In the genomic region with DNA sequence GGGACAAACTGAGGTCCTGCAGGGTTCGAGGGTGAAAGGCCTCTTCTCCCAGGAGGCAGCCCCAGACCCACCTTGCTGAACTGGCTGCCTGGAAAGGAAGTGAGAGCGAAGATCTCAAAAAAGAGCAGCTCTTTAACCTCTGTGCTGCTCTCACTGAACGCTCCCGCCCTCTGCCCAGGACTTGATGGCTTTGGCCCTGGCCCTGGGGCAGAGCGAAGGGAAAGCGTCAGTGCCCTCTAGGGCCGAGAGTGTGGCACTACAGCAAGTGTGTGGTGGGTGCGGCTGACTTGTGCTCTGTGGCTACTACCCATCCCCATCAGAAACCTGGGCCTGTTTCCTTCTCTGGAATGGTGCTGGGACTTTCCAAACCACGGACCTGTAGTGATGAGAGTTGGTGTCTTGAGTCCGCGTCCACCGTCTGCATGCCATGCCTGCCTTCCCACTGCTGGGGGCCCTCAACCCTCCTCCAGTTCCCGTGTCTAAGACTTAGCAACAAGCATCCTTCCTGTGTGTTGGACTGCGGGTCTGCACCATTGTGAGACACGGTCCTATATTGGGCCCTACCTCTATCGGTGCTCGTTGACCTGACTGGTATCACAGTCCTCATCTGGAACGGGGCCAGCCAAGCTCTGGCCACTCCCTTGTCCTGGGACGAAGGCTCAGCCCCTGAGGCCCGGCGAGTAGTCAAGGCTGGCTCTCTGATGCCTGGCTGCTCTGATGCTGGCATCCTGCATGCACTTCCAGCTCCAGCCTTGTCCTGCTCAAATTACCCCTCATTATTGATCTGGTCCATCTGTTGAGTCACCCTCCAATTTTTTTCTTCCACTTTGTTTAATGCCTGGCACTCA, we compare ENCODE assay signal across 9 cellular contexts.
DNase-seq lines count a peak whose midpoint lies in the region; ATAC-seq, FAIRE-seq and TF ChIP-seq lines count a peak whose summit lies in the region.
"Had no signal": no experiment of that assay in that cellular context is flagged by ENCODE, and none has a peak within 500 bp of the region (broad histone marks: within the 10 kb centered on the region; RNA-seq: fewer than 3 reads in every experiment).

No MANE protein-coding gene starts in this region.

- no peak overlapping the region for H3K4me3 ChIP-seq in astrocyte of the cerebellum (ENCODE audit: low read depth, low read length)
- H3K4me3 ChIP-seq: skin epidermis had no signal

- peak; percentile 55 for DNase-seq in D721Med (ENCODE audit: insufficient read length, low spot score)
- peak; percentile 73 for DNase-seq in NOMO-1 treated with dmso at 0.1 percent for 144 hours (lab: John Stamatoyannopoulos, UW; ENCODE audit: unreplicated experiment)
- DNase-seq in astrocyte of the cerebellum (ENCODE audit: low read depth), result no peak
- peak; percentile 82 for DNase-seq in iPS-NIHi11 (ENCODE audit: low spot score)
- peak; percentile 20 to 53 for DNase-seq in stimulated activated CD4-positive, alpha-beta T cell treated with anti-CD3 and anti-CD28 coated beads, Interleukin-2, amount 100 ng/mL, for 24 hours
- no peak for DNase-seq in activated CD4-positive, CD25-positive, alpha-beta regulatory T cell treated with anti-CD3 and anti-CD28 coated beads, Interleukin-2, amount 50 U/mL, for 72 hours

- in situ Hi-C loops in astrocyte of the cerebellum (cut with HindIII; ENCODE audit: low sequenced_read_pairs), result no loop called here

- peak; percentile 91 for ATAC-seq in GM19372 (IDR thresholded peaks at IDR 0.05; ENCODE audit: low read depth, unreplicated experiment)
- ATAC-seq in HG03460 (IDR thresholded peaks at IDR 0.05; ENCODE audit: unreplicated experiment), result peak; percentile 97

- FAIRE-seq in D721Med (lab: Jason Lieb, UNC), result no peak

- TF ChIP-seq CTCF in D721Med (IDR thresholded peaks at IDR 0.05; ENCODE audit: insufficient read depth, missing control alignments) (peak; percentile 92), astrocyte of the cerebellum (IDR thresholded peaks at IDR 0.05; ENCODE audit: low read depth, low read length, missing control alignments) (peak; percentile 49)

Comparison
In these comparisons a context has a peak if more than half of its experiments do, and no peak if none do; other contexts are left out.
1. DNase-seq: peak in D721Med (single experiment), NOMO-1 treated with dmso at 0.1 percent for 144 hours (single experiment), iPS-NIHi11 (single experiment) and stimulated activated CD4-positive, alpha-beta T cell treated with anti-CD3 and anti-CD28 coated beads, Interleukin-2, amount 100 ng/mL, for 24 hours (2 of 2); none in astrocyte of the cerebellum (single experiment) and activated CD4-positive, CD25-positive, alpha-beta regulatory T cell treated with anti-CD3 and anti-CD28 coated beads, Interleukin-2, amount 50 U/mL, for 72 hours (single experiment).